Comparison of ENCODE assay signal across 9 cellular contexts in genomic region chr21:33028759-33029511, GRCh38. TPM values are rescaled to one million over a fixed set of nuclear protein-coding genes. Genes with fewer than 3 reads are reported as not detected.
DNase-seq lines count a peak whose midpoint lies in the region; ATAC-seq and TF ChIP-seq lines count a peak whose summit lies in the region.
"Had no signal": no experiment of that assay in that cellular context is flagged by ENCODE, and none has a peak within 500 bp of the region (broad histone marks: within the 10 kb centered on the region; RNA-seq: fewer than 3 reads in every experiment).

No MANE protein-coding gene starts in this region.

- no peaks in the 10 kb centered on the region for H3K9me3 Mint-ChIP-seq in WTC11
- no peaks in the 10 kb centered on the region for H3K9me3 Mint-ChIP-seq in endodermal cell

- peaks cover 100% of the 10 kb centered on the region for H3K27me3 ChIP-seq in endodermal cell (ENCODE audit: control insufficient read depth, insufficient read depth, low read length, poor library complexity, severe bottlenecking)

- no peak overlapping the region for H3K27ac Mint-ChIP-seq in WTC11
- H3K27ac Mint-ChIP-seq in endodermal cell = no peak overlapping the region

- no peaks in the 10 kb centered on the region for H3K4me1 ChIP-seq in endodermal cell (ENCODE audit: control insufficient read depth, insufficient read depth, low read length)

- CTCF ChIA-PET in WTC11 (lab: Charles Lee) = interaction anchor here (0.7 to 1.7 kb wide), 5 partner anchors 9 to 416 kb away, joined by 3 to 6 read pairs (median 4); no protein-coding TSS in a partner anchor

- no peaks in the 10 kb centered on the region for H3K36me3 Mint-ChIP-seq in WTC11
- H3K36me3 Mint-ChIP-seq in endodermal cell (ENCODE audit: low read depth) = no peaks in the 10 kb centered on the region

- peak overlapping the region; percentile 62 for H3K4me3 Mint-ChIP-seq in WTC11
- H3K4me3 Mint-ChIP-seq in endodermal cell = no peak overlapping the region

- peak overlapping the region; percentile 62 for H3K4me3 ChIP-seq in endodermal cell (ENCODE audit: low read length)

- no peak for TF ChIP-seq CTCF in GM20000 (IDR thresholded peaks at IDR 0.05; ENCODE audit: extremely low read depth, missing control alignments)
- no peak for TF ChIP-seq CTCF in WTC11 (IDR thresholded peaks at IDR 0.05)
- TF ChIP-seq CTCF in endodermal cell (conservative IDR thresholded peaks at IDR 0.05) = no peak

- H3K27ac ChIP-seq in endodermal cell (ENCODE audit: low read depth, low read length) = no peak overlapping the region

- H3K4me1 Mint-ChIP-seq in WTC11 (peaks cover 54% of the 10 kb centered on the region), endodermal cell (peaks cover 18% of the 10 kb centered on the region)

- ATAC-seq in WTC11 = no peak
- no peak for ATAC-seq in GM21390 (IDR thresholded peaks at IDR 0.05; ENCODE audit: unreplicated experiment)
- ATAC-seq in HG02610 (IDR thresholded peaks at IDR 0.05; ENCODE audit: unreplicated experiment) = no peak
- no peak for ATAC-seq in GM21576 (IDR thresholded peaks at IDR 0.05; ENCODE audit: unreplicated experiment)
- no peak for ATAC-seq in GM19467 (IDR thresholded peaks at IDR 0.05; ENCODE audit: unreplicated experiment)

- 3% methylated on average over 23 to 31 of the region's 32 CpGs for WGBS in endodermal cell (ENCODE audit: insufficient coverage in 1 of 2, insufficient read length in 1 of 2), 2 experiments

- POLR2A ChIA-PET in WTC11 (lab: Charles Lee) = no interaction called here

- H3K9me3 ChIP-seq in endodermal cell (ENCODE audit: control insufficient read depth, low read length) = no peaks in the 10 kb centered on the region

- peak; percentile 35 for DNase-seq in GM20000 (ENCODE audit: low spot score)
- no peak for DNase-seq in WTC11 (ENCODE audit: low spot score)
- DNase-seq in endodermal cell = peak; percentile 60
- DNase-seq in stimulated activated CD4-positive, alpha-beta T cell treated with anti-CD3 and anti-CD28 coated beads, Interleukin-2, amount 100 ng/mL, for 4 hours (ENCODE audit: low read depth) = peak; percentile 25
- DNase-seq: foreskin melanocyte had no signal

- H3K9ac ChIP-seq in endodermal cell (ENCODE audit: extremely low read depth, low read length, poor library complexity, severe bottlenecking) = no peak overlapping the region

- H3K27me3 Mint-ChIP-seq in WTC11 (ENCODE audit: low read depth) (peaks cover 100% of the 10 kb centered on the region), endodermal cell (ENCODE audit: insufficient read depth) (peaks cover 96% of the 10 kb centered on the region)

- no peaks in the 10 kb centered on the region for H3K36me3 ChIP-seq in endodermal cell (ENCODE audit: control insufficient read depth, insufficient read depth, low read length)

TF ChIP-seq in WTC11, 78 proteins besides CTCF, POLR2A, EP300 and RAD21:
- TF ChIP-seq ZNF512 (CRISPR knock-in tag; IDR thresholded peaks at IDR 0.05; ENCODE audit: borderline replicate concordance) = 0 out of 2 replicates have a peak, but pooled peaks have one; percentile 28
- no peak for TF ChIP-seq ZNF138 (CRISPR knock-in tag; conservative IDR thresholded peaks at IDR 0.05)
- no peak for TF ChIP-seq E2F4 (CRISPR knock-in tag; IDR thresholded peaks at IDR 0.05; ENCODE audit: borderline replicate concordance, low read depth)
- TF ChIP-seq USF2 (CRISPR knock-in tag; IDR thresholded peaks at IDR 0.05) = peak; percentile 64
- TF ChIP-seq GABPB1 (CRISPR knock-in tag; IDR thresholded peaks at IDR 0.05) = no peak
- no peak for TF ChIP-seq CREM (CRISPR knock-in tag; IDR thresholded peaks at IDR 0.05)
- TF ChIP-seq PREB (CRISPR knock-in tag; IDR thresholded peaks at IDR 0.05; ENCODE audit: borderline replicate concordance) = no peak
- TF ChIP-seq TP53 (CRISPR knock-in tag; IDR thresholded peaks at IDR 0.05) = no peak
- TF ChIP-seq USF1 (CRISPR knock-in tag; IDR thresholded peaks at IDR 0.05) = peak; percentile 67
- no peak for TF ChIP-seq ZNF423 (CRISPR knock-in tag; IDR thresholded peaks at IDR 0.05)
- no peak for TF ChIP-seq ATF6 (CRISPR knock-in tag; IDR thresholded peaks at IDR 0.05)

RNA-seq across cellular contexts. Expression of gene OLIG2, which starts 3.2 kb away (rescaled TPM):
- total RNA-seq in WTC11 (2021) (0.60 to 0.79 TPM (median 0.71 TPM) in 3 replicates), endodermal cell (under 1 TPM in 1 of 2 donors, not detected in 1; 0.53 TPM)
- polyA plus RNA-seq in endodermal cell (2013, experiment 1 of 2) = 2.7 TPM
- 2.9 TPM for polyA plus RNA-seq in endodermal cell (2013, experiment 2 of 2)

RNA-seq across cellular contexts. Expression of gene OLIG1, which starts 41.0 kb away (rescaled TPM):
- 2.1 to 2.4 TPM (median 2.2 TPM) in 3 replicates for total RNA-seq in WTC11 (2021)
- under 1 TPM in 1 of 2 donors, not detected in 1; 0.48 TPM for total RNA-seq in endodermal cell
- 2.7 TPM for polyA plus RNA-seq in endodermal cell (2013, experiment 1 of 2)
- polyA plus RNA-seq in endodermal cell (2013, experiment 2 of 2) = 3.6 TPM
